ENCODE assay signal across 11 cellular contexts in the genomic region with DNA sequence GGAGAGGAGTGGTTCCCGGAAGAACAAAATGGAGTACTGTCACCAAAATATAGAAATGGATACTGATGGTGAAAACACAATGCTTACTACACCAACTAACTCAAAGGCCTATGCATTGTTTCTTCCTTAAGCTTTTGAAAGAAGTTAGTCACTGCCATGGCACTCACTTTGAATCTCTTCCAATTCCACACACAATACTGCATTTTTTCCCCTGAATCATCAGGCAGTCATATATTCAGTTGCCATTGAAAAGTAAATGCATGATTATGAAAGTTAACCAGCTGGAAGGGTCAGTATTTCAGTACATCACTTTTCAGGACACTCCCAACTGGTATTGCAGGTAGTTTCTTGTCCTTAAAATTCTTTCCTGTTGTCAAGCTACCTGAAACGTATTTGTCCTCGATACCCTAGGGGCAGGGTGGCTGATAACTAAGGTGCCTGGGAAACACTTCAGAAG. TPM values are rescaled to one million over a fixed set of nuclear protein-coding genes. Genes with fewer than 3 reads are reported as not detected.
DNase-seq lines count a peak whose midpoint lies in the region; ATAC-seq and TF ChIP-seq lines count a peak whose summit lies in the region.
"Had no signal": no experiment of that assay in that cellular context is flagged by ENCODE, and none has a peak within 500 bp of the region (broad histone marks: within the 10 kb centered on the region; RNA-seq: fewer than 3 reads in every experiment).

No MANE protein-coding gene starts in this region.

- H3K27ac ChIP-seq in heart right ventricle (peak overlapping the region in 8 of 10 donors; percentile 28 to 63 (median 52)), muscle layer of duodenum (ENCODE audit: low read length) (peak overlapping the region; percentile 70), aorta (ENCODE audit: low read depth in 1 of 2, low read length in 2 of 2) (peak overlapping the region; percentile 93 to 95)

- no peaks in the 10 kb centered on the region for H3K9me3 ChIP-seq in heart right ventricle
- H3K9me3 ChIP-seq in muscle layer of duodenum (ENCODE audit: control insufficient read depth in 1 of 2, low read length in 2 of 2), result no peaks in the 10 kb centered on the region
- no peaks in the 10 kb centered on the region for H3K9me3 ChIP-seq in aorta (ENCODE audit: control insufficient read depth, low read length)

- no peak for TF ChIP-seq CTCF in heart right ventricle (IDR thresholded peaks at IDR 0.05)

- H3K36me3 ChIP-seq in heart right ventricle (peaks cover 0 to 14% (median 0%) of the 10 kb centered on the region in 9 donors), muscle layer of duodenum (ENCODE audit: control insufficient read depth in 1 of 2, insufficient read depth in 2 of 2, low read length in 2 of 2) (peaks cover 0 to 5% of the 10 kb centered on the region in 2 donors), aorta (ENCODE audit: control insufficient read depth in 1 of 2, insufficient read depth in 2 of 2, low read length in 1 of 2) (no peaks in the 10 kb centered on the region)

- ATAC-seq in heart right ventricle (peak in 2 of 8 donors; percentile 7), Right ventricle myocardium inferior (no peak), aorta (ENCODE audit: low FRiP score) (peak; percentile 30)

- WGBS in heart right ventricle, 2 donors, result 61 to 63% methylated on average over 3 of the region's 3 CpGs
- WGBS in aorta, 2 donors, result 34 to 38% methylated on average over 3 of the region's 3 CpGs

- H3K4me3 ChIP-seq in heart right ventricle (no peak overlapping the region), muscle layer of duodenum (ENCODE audit: low read depth in 1 of 2, low read length in 2 of 2) (no peak overlapping the region), aorta (ENCODE audit: low read length in 2 of 2) (peak overlapping the region in 1 of 2 donors; percentile 34)

- no peaks in the 10 kb centered on the region for H3K27me3 ChIP-seq in heart right ventricle
- H3K27me3 ChIP-seq in muscle layer of duodenum (ENCODE audit: low read depth, low read length), result no peaks in the 10 kb centered on the region
- no peaks in the 10 kb centered on the region for H3K27me3 ChIP-seq in aorta (ENCODE audit: control insufficient read depth in 1 of 2, insufficient read depth in 2 of 2, low read length in 1 of 2)

- DNase-seq in heart right ventricle, result no peak
- no peak for DNase-seq in Right ventricle myocardium inferior (ENCODE audit: missing footprints)
- peak; percentile 44 to 89 for DNase-seq in dermis microvascular lymphatic vessel endothelial cell (ENCODE audit: low read depth in 2 of 2)
- no peak for DNase-seq in aorta
- no peak for DNase-seq in activated effector memory CD4-positive, alpha-beta T cell treated with Interleukin-2 at 50 U/mL for 16 hours
- no peak for DNase-seq in G401 (ENCODE audit: low spot score)
- no peak for DNase-seq in NCI-H2107 (lab: John Stamatoyannopoulos, UW)
- DNase-seq: activated naive CD4-positive, alpha-beta T cell treated with anti-CD3 and anti-CD28 coated beads, Interleukin-2, amount 50 U/mL, for 16 hours; AML-193; NCI-H1694 had no signal

- in situ Hi-C loops in G401 (cut with HindIII; ENCODE audit: low sequenced_read_pairs), result no loop called here

- peaks cover 0 to 42% (median 23%) of the 10 kb centered on the region in 9 donors for H3K4me1 ChIP-seq in heart right ventricle
- H3K4me1 ChIP-seq in muscle layer of duodenum (ENCODE audit: control insufficient read depth in 1 of 2, insufficient read depth in 2 of 2, low read length in 2 of 2), result peaks cover 0 to 8% of the 10 kb centered on the region in 2 donors
- peaks cover 0 to 1% of the 10 kb centered on the region in 2 donors for H3K4me1 ChIP-seq in aorta (ENCODE audit: control insufficient read depth in 1 of 2, insufficient read depth in 2 of 2, low read length in 2 of 2)

- intact Hi-C loops in heart right ventricle (cut with DNase I), result no loop called here
- intact Hi-C loops in Right ventricle myocardium inferior (cut with DNase I), result no loop called here
- intact Hi-C loops in aorta (cut with DNase I), result no loop called here

RNA-seq across cellular contexts. Expression of a gene that starts 9.0 kb away (rescaled TPM):
- total RNA-seq in heart right ventricle, result 100 to 1,000 TPM; 105 to 199 (median 127) TPM
- 100 to 1,000 TPM in 1 of 2 donors, 10 to 100 TPM in 1; 63.2 to 129 TPM for polyA plus RNA-seq in heart right ventricle
- total RNA-seq in Right ventricle myocardium inferior, result 146 TPM
- 26.7 and 27.2 TPM in 2 replicates for total RNA-seq in dermis microvascular lymphatic vessel endothelial cell
- total RNA-seq in aorta, result 10 to 100 TPM; 62.9 to 96.9 TPM
- polyA plus RNA-seq in aorta, result 10 to 100 TPM; 44.5 to 51.1 TPM
- 63.3 and 90.5 TPM in 2 replicates for total RNA-seq in G401 (2014; rRNA removed; shearing (Covaris generic))

RNA-seq across cellular contexts. Expression of a gene that starts 59.7 kb away (rescaled TPM):
- total RNA-seq in heart right ventricle (100 to 1,000 TPM; 132 to 214 (median 187) TPM), Right ventricle myocardium inferior (167 TPM), dermis microvascular lymphatic vessel endothelial cell (27.7 and 34.0 TPM in 2 replicates), aorta (100 to 1,000 TPM; 111 to 126 TPM)
- polyA plus RNA-seq in heart right ventricle (10 to 100 TPM; 36.7 to 74.0 TPM), aorta (10 to 100 TPM; 30.1 to 39.8 TPM)
- total RNA-seq in G401 (2014; rRNA removed; shearing (Covaris generic)), result 44.2 and 51.8 TPM in 2 replicates

Comparison
In these comparisons a context has a peak if more than half of its experiments do, and no peak if none do; other contexts are left out.
1. DNase-seq: peak in dermis microvascular lymphatic vessel endothelial cell (2 of 2); none in heart right ventricle (0 of 2), Right ventricle myocardium inferior (single experiment), aorta (0 of 2), activated effector memory CD4-positive, alpha-beta T cell treated with Interleukin-2 at 50 U/mL for 16 hours (single experiment), G401 (single experiment) and NCI-H2107 (single experiment).
2. Peak in every context shown above with its lines, with median percentiles within 50 percentile points of each other: H3K27ac ChIP-seq.